In genomic region chr11:69007978-69008381, GRCh38 we compare ENCODE assay signal across 1 cellular context.
TF ChIP-seq lines count a peak whose summit lies in the region.

No MANE protein-coding gene starts in this region.

TF ChIP-seq in HepG2, 621 proteins besides CTCF, POLR2A, EP300 and RAD21 (continues in another document):
- TF ChIP-seq ZNF605 (CRISPR knock-in tag; IDR thresholded peaks at IDR 0.05) (no peak), ZBTB26 (CRISPR knock-in tag; IDR thresholded peaks at IDR 0.05; ENCODE audit: borderline replicate concordance) (no peak), HMG20B (CRISPR knock-in tag; conservative IDR thresholded peaks at IDR 0.05) (no peak), MAFF (IDR thresholded peaks at IDR 0.05; ENCODE audit: low read depth, low read length) (no peak), ZBTB46 (CRISPR knock-in tag; IDR thresholded peaks at IDR 0.05; ENCODE audit: borderline replicate concordance) (no peak), ZXDC (CRISPR knock-in tag; IDR thresholded peaks at IDR 0.05) (no peak), UBTF (CRISPR knock-in tag; IDR thresholded peaks at IDR 0.05) (peak; percentile 88), ZNF883 (CRISPR knock-in tag; IDR thresholded peaks at IDR 0.05; ENCODE audit: not compliant biosample characterization) (peak; percentile 64), FOXK2 (IDR thresholded peaks at IDR 0.05) (no peak), SOX6 (IDR thresholded peaks at IDR 0.05) (no peak), SOX6 (CRISPR knock-in tag; IDR thresholded peaks at IDR 0.05) (0 out of 2 replicates have a peak, but pooled peaks have one; percentile 15), ZNF263 (CRISPR knock-in tag; IDR thresholded peaks at IDR 0.05) (peak; percentile 99), ZNF251 (CRISPR knock-in tag; IDR thresholded peaks at IDR 0.05) (no peak), ZFX (CRISPR knock-in tag; IDR thresholded peaks at IDR 0.05; ENCODE audit: low read depth) (0 out of 2 replicates have a peak, but pooled peaks have one; percentile 16), NPAS2 (CRISPR knock-in tag; IDR thresholded peaks at IDR 0.05; ENCODE audit: borderline replicate concordance) (no peak), ZNF687 (CRISPR knock-in tag; IDR thresholded peaks at IDR 0.05) (peak; percentile 53), HNF4G (IDR thresholded peaks at IDR 0.05; ENCODE audit: borderline replicate concordance, low read depth, low read length) (peak; percentile 84), HNF4G (CRISPR knock-in tag; IDR thresholded peaks at IDR 0.05; ENCODE audit: borderline replicate concordance, low read depth) (no peak), RNF2 (conservative IDR thresholded peaks at IDR 0.05; ENCODE audit: low read depth) (no peak), PCBP1 (IDR thresholded peaks at IDR 0.05; ENCODE audit: borderline replicate concordance, low read depth, low read length) (no peak), ZNF772 (CRISPR knock-in tag; IDR thresholded peaks at IDR 0.05) (peak; percentile 45; the same call in 1 of the 2 replicates), HNF4A (CRISPR knock-in tag; IDR thresholded peaks at IDR 0.05) (peak; percentile 72), ZNF570 (CRISPR knock-in tag; IDR thresholded peaks at IDR 0.05; ENCODE audit: borderline replicate concordance) (no peak), ZNF343 (CRISPR knock-in tag; IDR thresholded peaks at IDR 0.05) (no peak), ZNF501 (CRISPR knock-in tag; IDR thresholded peaks at IDR 0.05) (0 out of 2 replicates have a peak, but pooled peaks have one; percentile 9), ZNF292 (CRISPR knock-in tag; IDR thresholded peaks at IDR 0.05; ENCODE audit: borderline replicate concordance, low read depth) (peak; percentile 42; the same call in 1 of the 2 replicates), PHF21A (CRISPR knock-in tag; IDR thresholded peaks at IDR 0.05) (peak; percentile 77), SALL1 (CRISPR knock-in tag; IDR thresholded peaks at IDR 0.05) (peak; percentile 29; the same call in 1 of the 2 replicates), ASH2L (IDR thresholded peaks at IDR 0.05; ENCODE audit: insufficient read length, low read depth, low read length) (no peak), SAP130 (CRISPR knock-in tag; IDR thresholded peaks at IDR 0.05; ENCODE audit: low read depth) (peak; percentile 43; the same call in 1 of the 2 replicates), ZNF317 (CRISPR knock-in tag; IDR thresholded peaks at IDR 0.05) (no peak), TOPORS (CRISPR knock-in tag; IDR thresholded peaks at IDR 0.05) (0 out of 2 replicates have a peak, but pooled peaks have one; percentile 44), ZNF260 (CRISPR knock-in tag; IDR thresholded peaks at IDR 0.05; ENCODE audit: borderline replicate concordance, low read depth) (no peak), CCDC6 (CRISPR knock-in tag; IDR thresholded peaks at IDR 0.05) (no peak)
- TF ChIP-seq, protein P1, sequence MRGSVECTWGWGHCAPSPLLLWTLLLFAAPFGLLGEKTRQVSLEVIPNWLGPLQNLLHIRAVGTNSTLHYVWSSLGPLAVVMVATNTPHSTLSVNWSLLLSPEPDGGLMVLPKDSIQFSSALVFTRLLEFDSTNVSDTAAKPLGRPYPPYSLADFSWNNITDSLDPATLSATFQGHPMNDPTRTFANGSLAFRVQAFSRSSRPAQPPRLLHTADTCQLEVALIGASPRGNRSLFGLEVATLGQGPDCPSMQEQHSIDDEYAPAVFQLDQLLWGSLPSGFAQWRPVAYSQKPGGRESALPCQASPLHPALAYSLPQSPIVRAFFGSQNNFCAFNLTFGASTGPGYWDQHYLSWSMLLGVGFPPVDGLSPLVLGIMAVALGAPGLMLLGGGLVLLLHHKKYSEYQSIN (CRISPR knock-in tag; IDR thresholded peaks at IDR 0.05; ENCODE audit: borderline replicate concordance): no peak
- TF ChIP-seq, protein P2, sequence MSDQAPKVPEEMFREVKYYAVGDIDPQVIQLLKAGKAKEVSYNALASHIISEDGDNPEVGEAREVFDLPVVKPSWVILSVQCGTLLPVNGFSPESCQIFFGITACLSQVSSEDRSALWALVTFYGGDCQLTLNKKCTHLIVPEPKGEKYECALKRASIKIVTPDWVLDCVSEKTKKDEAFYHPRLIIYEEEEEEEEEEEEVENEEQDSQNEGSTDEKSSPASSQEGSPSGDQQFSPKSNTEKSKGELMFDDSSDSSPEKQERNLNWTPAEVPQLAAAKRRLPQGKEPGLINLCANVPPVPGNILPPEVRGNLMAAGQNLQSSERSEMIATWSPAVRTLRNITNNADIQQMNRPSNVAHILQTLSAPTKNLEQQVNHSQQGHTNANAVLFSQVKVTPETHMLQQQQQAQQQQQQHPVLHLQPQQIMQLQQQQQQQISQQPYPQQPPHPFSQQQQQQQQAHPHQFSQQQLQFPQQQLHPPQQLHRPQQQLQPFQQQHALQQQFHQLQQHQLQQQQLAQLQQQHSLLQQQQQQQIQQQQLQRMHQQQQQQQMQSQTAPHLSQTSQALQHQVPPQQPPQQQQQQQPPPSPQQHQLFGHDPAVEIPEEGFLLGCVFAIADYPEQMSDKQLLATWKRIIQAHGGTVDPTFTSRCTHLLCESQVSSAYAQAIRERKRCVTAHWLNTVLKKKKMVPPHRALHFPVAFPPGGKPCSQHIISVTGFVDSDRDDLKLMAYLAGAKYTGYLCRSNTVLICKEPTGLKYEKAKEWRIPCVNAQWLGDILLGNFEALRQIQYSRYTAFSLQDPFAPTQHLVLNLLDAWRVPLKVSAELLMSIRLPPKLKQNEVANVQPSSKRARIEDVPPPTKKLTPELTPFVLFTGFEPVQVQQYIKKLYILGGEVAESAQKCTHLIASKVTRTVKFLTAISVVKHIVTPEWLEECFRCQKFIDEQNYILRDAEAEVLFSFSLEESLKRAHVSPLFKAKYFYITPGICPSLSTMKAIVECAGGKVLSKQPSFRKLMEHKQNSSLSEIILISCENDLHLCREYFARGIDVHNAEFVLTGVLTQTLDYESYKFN (CRISPR knock-in tag; conservative IDR thresholded peaks at IDR 0.05): peak; percentile 87
- TF ChIP-seq, protein P3, sequence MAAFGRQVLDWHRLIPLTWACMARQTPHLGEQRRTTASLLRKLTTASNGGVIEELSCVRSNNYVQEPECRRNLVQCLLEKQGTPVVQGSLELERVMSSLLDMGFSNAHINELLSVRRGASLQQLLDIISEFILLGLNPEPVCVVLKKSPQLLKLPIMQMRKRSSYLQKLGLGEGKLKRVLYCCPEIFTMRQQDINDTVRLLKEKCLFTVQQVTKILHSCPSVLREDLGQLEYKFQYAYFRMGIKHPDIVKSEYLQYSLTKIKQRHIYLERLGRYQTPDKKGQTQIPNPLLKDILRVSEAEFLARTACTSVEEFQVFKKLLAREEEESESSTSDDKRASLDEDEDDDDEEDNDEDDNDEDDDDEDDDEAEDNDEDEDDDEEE (CRISPR knock-in tag; IDR thresholded peaks at IDR 0.05): no peak
- TF ChIP-seq, protein P4, sequence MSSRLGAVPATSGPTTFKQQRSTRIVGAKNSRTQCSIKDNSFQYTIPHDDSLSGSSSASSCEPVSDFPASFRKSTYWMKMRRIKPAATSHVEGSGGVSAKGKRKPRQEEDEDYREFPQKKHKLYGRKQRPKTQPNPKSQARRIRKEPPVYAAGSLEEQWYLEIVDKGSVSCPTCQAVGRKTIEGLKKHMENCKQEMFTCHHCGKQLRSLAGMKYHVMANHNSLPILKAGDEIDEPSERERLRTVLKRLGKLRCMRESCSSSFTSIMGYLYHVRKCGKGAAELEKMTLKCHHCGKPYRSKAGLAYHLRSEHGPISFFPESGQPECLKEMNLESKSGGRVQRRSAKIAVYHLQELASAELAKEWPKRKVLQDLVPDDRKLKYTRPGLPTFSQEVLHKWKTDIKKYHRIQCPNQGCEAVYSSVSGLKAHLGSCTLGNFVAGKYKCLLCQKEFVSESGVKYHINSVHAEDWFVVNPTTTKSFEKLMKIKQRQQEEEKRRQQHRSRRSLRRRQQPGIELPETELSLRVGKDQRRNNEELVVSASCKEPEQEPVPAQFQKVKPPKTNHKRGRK (CRISPR knock-in tag; IDR thresholded peaks at IDR 0.05): no peak
- TF ChIP-seq, protein P5, sequence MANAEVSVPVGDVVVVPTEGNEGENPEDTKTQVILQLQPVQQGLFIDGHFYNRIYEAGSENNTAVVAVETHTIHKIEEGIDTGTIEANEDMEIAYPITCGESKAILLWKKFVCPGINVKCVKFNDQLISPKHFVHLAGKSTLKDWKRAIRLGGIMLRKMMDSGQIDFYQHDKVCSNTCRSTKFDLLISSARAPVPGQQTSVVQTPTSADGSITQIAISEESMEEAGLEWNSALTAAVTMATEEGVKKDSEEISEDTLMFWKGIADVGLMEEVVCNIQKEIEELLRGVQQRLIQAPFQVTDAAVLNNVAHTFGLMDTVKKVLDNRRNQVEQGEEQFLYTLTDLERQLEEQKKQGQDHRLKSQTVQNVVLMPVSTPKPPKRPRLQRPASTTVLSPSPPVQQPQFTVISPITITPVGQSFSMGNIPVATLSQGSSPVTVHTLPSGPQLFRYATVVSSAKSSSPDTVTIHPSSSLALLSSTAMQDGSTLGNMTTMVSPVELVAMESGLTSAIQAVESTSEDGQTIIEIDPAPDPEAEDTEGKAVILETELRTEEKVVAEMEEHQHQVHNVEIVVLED (CRISPR knock-in tag; IDR thresholded peaks at IDR 0.05; ENCODE audit: borderline replicate concordance): 0 out of 2 replicates have a peak, but pooled peaks have one; percentile 35
